1 cellular context compared by ENCODE assay signal in the genomic region with DNA sequence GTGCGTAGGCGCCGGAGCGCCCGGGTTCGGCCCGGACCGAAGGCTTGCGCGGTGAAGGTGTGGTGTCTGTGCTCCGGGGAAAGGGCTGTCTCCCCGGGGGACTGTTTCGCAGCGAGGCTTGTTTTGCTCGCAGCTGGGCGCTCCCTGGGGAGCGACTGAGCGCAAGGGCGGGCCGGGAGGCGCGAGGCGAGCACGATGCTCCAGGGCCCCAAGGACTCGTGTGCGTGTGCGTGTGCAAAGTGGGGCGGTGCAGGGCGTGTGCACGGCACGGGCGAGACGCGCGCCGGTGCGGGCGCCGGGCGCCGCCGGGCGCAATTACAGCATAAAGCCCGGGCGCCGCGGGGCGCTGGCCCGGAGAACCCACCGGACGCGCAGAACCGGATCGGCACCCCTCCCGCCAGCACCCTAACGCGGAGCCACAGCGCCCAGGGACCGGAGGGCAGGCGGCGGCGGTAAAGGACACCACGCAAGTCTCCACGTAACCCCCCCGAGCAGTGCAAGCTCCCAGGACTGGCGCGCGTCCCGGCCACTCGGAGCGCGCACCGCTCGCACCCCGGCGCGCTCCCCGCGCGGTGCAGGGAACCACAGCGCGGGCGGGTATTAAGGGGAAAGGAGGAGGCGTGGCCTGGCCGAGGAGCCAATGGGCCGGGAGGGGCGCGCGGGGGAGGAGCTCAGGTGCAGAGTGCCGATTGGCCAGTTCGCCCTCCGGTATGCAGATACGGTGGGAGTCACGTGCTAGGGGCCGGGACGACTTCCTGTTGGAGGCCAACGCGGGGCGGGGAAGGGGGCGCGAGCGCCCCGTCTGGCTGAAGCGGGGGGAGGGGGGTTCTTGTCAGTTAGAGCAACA.
A peak's percentile ranks its signal among the peaks of the same experiment; 100 is the strongest.
TF ChIP-seq lines count a peak whose summit lies in the region.

A gene with protein sequence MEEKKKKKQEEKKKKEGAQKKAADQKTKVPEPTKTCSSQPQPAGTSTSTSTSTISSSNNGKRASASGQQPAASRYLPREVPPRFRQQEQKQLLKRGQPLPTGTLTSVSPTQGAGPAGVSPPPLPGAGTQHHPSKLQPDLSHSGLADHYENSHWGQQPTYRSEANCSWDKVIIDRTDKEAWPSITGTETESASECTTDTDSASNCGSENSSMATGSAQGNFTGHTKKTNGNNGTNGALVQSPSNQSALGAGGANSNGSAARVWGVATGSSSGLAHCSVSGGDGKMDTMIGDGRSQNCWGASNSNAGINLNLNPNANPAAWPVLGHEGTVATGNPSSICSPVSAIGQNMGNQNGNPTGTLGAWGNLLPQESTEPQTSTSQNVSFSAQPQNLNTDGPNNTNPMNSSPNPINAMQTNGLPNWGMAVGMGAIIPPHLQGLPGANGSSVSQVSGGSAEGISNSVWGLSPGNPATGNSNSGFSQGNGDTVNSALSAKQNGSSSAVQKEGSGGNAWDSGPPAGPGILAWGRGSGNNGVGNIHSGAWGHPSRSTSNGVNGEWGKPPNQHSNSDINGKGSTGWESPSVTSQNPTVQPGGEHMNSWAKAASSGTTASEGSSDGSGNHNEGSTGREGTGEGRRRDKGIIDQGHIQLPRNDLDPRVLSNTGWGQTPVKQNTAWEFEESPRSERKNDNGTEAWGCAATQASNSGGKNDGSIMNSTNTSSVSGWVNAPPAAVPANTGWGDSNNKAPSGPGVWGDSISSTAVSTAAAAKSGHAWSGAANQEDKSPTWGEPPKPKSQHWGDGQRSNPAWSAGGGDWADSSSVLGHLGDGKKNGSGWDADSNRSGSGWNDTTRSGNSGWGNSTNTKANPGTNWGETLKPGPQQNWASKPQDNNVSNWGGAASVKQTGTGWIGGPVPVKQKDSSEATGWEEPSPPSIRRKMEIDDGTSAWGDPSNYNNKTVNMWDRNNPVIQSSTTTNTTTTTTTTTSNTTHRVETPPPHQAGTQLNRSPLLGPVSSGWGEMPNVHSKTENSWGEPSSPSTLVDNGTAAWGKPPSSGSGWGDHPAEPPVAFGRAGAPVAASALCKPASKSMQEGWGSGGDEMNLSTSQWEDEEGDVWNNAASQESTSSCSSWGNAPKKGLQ (N-terminal part only) (plus strand): TSS at position 835 of the 847 bp plus-strand sequence. CDS start 45,504 bp downstream, outside the sequence.

TF ChIP-seq in HepG2, 621 proteins besides CTCF, POLR2A, EP300 and RAD21 (continued from another document and continues in another):
- TF ChIP-seq, protein P1, sequence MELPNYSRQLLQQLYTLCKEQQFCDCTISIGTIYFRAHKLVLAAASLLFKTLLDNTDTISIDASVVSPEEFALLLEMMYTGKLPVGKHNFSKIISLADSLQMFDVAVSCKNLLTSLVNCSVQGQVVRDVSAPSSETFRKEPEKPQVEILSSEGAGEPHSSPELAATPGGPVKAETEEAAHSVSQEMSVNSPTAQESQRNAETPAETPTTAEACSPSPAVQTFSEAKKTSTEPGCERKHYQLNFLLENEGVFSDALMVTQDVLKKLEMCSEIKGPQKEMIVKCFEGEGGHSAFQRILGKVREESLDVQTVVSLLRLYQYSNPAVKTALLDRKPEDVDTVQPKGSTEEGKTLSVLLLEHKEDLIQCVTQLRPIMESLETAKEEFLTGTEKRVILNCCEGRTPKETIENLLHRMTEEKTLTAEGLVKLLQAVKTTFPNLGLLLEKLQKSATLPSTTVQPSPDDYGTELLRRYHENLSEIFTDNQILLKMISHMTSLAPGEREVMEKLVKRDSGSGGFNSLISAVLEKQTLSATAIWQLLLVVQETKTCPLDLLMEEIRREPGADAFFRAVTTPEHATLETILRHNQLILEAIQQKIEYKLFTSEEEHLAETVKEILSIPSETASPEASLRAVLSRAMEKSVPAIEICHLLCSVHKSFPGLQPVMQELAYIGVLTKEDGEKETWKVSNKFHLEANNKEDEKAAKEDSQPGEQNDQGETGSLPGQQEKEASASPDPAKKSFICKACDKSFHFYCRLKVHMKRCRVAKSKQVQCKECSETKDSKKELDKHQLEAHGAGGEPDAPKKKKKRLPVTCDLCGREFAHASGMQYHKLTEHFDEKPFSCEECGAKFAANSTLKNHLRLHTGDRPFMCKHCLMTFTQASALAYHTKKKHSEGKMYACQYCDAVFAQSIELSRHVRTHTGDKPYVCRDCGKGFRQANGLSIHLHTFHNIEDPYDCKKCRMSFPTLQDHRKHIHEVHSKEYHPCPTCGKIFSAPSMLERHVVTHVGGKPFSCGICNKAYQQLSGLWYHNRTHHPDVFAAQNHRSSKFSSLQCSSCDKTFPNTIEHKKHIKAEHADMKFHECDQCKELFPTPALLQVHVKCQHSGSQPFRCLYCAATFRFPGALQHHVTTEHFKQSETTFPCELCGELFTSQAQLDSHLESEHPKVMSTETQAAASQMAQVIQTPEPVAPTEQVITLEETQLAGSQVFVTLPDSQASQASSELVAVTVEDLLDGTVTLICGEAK (IDR thresholded peaks at IDR 0.05) = no peak
- TF ChIP-seq, protein P1 (CRISPR knock-in tag; IDR thresholded peaks at IDR 0.05) = no peak; the same call in 1 of the 2 replicates
- TF ChIP-seq, protein P2, sequence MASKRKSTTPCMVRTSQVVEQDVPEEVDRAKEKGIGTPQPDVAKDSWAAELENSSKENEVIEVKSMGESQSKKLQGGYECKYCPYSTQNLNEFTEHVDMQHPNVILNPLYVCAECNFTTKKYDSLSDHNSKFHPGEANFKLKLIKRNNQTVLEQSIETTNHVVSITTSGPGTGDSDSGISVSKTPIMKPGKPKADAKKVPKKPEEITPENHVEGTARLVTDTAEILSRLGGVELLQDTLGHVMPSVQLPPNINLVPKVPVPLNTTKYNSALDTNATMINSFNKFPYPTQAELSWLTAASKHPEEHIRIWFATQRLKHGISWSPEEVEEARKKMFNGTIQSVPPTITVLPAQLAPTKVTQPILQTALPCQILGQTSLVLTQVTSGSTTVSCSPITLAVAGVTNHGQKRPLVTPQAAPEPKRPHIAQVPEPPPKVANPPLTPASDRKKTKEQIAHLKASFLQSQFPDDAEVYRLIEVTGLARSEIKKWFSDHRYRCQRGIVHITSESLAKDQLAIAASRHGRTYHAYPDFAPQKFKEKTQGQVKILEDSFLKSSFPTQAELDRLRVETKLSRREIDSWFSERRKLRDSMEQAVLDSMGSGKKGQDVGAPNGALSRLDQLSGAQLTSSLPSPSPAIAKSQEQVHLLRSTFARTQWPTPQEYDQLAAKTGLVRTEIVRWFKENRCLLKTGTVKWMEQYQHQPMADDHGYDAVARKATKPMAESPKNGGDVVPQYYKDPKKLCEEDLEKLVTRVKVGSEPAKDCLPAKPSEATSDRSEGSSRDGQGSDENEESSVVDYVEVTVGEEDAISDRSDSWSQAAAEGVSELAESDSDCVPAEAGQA (IDR thresholded peaks at IDR 0.05; ENCODE audit: low read depth) = no peak; the same call in 1 of the 2 replicates
- TF ChIP-seq, protein P2 (CRISPR knock-in tag; IDR thresholded peaks at IDR 0.05; ENCODE audit: borderline replicate concordance) = peak; percentile 88; the same call in 1 of the 2 replicates
- TF ChIP-seq NAIF1 (CRISPR knock-in tag; IDR thresholded peaks at IDR 0.05; ENCODE audit: borderline replicate concordance) (peak; percentile 64; the same call in 1 of the 2 replicates), ZNF44 (CRISPR knock-in tag; IDR thresholded peaks at IDR 0.05) (no peak), ZNF432 (CRISPR knock-in tag; IDR thresholded peaks at IDR 0.05; ENCODE audit: borderline replicate concordance) (no peak), ZNF761 (CRISPR knock-in tag; conservative IDR thresholded peaks at IDR 0.05) (peak; percentile 88; the same call in 1 of the 2 replicates), ZNF619 (CRISPR knock-in tag; IDR thresholded peaks at IDR 0.05) (peak; percentile 70; the same call in 1 of the 2 replicates), ZSCAN29 (CRISPR knock-in tag; conservative IDR thresholded peaks at IDR 0.05) (no peak), GPN1 (CRISPR knock-in tag; IDR thresholded peaks at IDR 0.05; ENCODE audit: borderline replicate concordance) (0 out of 2 replicates have a peak, but pooled peaks have one; percentile 12), XBP1 (CRISPR knock-in tag; IDR thresholded peaks at IDR 0.05) (no peak; the same call in 1 of the 2 replicates)
- TF ChIP-seq, protein P3, sequence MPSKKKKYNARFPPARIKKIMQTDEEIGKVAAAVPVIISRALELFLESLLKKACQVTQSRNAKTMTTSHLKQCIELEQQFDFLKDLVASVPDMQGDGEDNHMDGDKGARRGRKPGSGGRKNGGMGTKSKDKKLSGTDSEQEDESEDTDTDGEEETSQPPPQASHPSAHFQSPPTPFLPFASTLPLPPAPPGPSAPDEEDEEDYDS (CRISPR knock-in tag; IDR thresholded peaks at IDR 0.05) = peak; percentile 100
- TF ChIP-seq, protein P4, sequence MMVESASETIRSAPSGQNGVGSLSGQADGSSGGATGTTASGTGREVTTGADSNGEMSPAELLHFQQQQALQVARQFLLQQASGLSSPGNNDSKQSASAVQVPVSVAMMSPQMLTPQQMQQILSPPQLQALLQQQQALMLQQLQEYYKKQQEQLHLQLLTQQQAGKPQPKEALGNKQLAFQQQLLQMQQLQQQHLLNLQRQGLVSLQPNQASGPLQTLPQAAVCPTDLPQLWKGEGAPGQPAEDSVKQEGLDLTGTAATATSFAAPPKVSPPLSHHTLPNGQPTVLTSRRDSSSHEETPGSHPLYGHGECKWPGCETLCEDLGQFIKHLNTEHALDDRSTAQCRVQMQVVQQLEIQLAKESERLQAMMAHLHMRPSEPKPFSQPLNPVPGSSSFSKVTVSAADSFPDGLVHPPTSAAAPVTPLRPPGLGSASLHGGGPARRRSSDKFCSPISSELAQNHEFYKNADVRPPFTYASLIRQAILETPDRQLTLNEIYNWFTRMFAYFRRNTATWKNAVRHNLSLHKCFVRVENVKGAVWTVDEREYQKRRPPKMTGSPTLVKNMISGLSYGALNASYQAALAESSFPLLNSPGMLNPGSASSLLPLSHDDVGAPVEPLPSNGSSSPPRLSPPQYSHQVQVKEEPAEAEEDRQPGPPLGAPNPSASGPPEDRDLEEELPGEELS (CRISPR knock-in tag; IDR thresholded peaks at IDR 0.05) = peak; percentile 69; the same call in 1 of the 2 replicates
- TF ChIP-seq, protein P5, sequence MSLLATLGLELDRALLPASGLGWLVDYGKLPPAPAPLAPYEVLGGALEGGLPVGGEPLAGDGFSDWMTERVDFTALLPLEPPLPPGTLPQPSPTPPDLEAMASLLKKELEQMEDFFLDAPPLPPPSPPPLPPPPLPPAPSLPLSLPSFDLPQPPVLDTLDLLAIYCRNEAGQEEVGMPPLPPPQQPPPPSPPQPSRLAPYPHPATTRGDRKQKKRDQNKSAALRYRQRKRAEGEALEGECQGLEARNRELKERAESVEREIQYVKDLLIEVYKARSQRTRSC (CRISPR knock-in tag; IDR thresholded peaks at IDR 0.05; ENCODE audit: low read depth) = peak; percentile 93; the same call in 1 of the 2 replicates
- TF ChIP-seq, protein P6, sequence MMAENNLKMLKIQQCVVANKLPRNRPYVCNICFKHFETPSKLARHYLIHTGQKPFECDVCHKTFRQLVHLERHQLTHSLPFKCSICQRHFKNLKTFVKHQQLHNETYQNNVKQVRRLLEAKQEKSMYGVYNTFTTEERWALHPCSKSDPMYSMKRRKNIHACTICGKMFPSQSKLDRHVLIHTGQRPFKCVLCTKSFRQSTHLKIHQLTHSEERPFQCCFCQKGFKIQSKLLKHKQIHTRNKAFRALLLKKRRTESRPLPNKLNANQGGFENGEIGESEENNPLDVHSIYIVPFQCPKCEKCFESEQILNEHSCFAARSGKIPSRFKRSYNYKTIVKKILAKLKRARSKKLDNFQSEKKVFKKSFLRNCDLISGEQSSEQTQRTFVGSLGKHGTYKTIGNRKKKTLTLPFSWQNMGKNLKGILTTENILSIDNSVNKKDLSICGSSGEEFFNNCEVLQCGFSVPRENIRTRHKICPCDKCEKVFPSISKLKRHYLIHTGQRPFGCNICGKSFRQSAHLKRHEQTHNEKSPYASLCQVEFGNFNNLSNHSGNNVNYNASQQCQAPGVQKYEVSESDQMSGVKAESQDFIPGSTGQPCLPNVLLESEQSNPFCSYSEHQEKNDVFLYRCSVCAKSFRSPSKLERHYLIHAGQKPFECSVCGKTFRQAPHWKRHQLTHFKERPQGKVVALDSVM (CRISPR knock-in tag; IDR thresholded peaks at IDR 0.05) = 0 out of 2 replicates have a peak, but pooled peaks have one; percentile 49
- TF ChIP-seq, protein P7, sequence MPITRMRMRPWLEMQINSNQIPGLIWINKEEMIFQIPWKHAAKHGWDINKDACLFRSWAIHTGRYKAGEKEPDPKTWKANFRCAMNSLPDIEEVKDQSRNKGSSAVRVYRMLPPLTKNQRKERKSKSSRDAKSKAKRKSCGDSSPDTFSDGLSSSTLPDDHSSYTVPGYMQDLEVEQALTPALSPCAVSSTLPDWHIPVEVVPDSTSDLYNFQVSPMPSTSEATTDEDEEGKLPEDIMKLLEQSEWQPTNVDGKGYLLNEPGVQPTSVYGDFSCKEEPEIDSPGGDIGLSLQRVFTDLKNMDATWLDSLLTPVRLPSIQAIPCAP (CRISPR knock-in tag; IDR thresholded peaks at IDR 0.05; ENCODE audit: low read depth) = no peak; the same call in 1 of the 2 replicates
